Comparison of ENCODE assay signal across 23 cellular contexts in the genomic region with DNA sequence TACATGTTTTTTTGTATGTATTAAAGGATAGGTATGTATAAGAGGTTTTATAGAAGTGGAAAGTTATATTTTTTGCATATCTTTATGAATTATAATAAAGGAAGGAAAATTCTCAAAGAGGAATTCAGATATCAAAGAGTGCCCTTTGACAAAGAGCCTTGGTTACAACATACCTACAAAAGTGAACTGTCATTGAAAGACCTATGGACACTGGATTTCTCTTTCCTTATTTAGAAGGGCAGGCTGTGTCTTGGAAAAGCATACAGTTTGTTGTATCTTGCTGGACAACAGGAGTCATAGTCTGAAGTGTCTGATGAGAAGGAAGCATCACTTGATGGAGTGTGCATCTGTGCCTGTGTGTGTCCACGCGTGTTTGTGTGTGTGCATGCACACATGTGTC. TPM values are rescaled to one million over a fixed set of nuclear protein-coding genes. Genes with fewer than 3 reads are reported as not detected.
A peak's percentile ranks its signal among the peaks of the same experiment; 100 is the strongest.
DNase-seq lines count a peak whose midpoint lies in the region; ATAC-seq, FAIRE-seq and TF ChIP-seq lines count a peak whose summit lies in the region.
"Had no signal": no experiment of that assay in that cellular context is flagged by ENCODE, and none has a peak within 500 bp of the region (broad histone marks: within the 10 kb centered on the region; RNA-seq: fewer than 3 reads in every experiment).

No MANE protein-coding gene starts in this region.

- no peak for TF ChIP-seq POLR2A in esophagus squamous epithelium (IDR thresholded peaks at IDR 0.05)

- no peak for DNase-seq in GM18507 (ENCODE audit: extremely low spot score, insufficient read length, low read depth)
- DNase-seq in bronchial epithelial cell (ENCODE audit: low read depth), result no peak
- DNase-seq in esophagus squamous epithelium (lab: John Stamatoyannopoulos, UW), result no peak
- no peak for DNase-seq in pancreas
- no peak for DNase-seq in SIG-M5 treated with dmso at 0.1 percent for 504 hours (lab: John Stamatoyannopoulos, UW; ENCODE audit: unreplicated experiment)
- DNase-seq in head of caudate nucleus, result no peak
- DNase-seq in caudate nucleus (lab: John Stamatoyannopoulos, UW), result no peak
- DNase-seq: 8988T; CD4-positive, alpha-beta memory T cell; DMS 273 treated with DMSO at 0.1 percent for 48 hours; DMS53; HCEC 1CT had no signal

- H3K4me1 ChIP-seq in esophagus squamous epithelium (peaks cover 0 to 30% (median 4%) of the 10 kb centered on the region in 3 donors), pancreas (no peaks in the 10 kb centered on the region)
- H3K4me1 ChIP-seq: BLaER1 had no signal

- H3K36me3 ChIP-seq in bronchial epithelial cell (ENCODE audit: control insufficient read depth, insufficient read depth, low read length) (no peaks in the 10 kb centered on the region), esophagus squamous epithelium (no peaks in the 10 kb centered on the region), pancreas (no peaks in the 10 kb centered on the region)
- H3K36me3 ChIP-seq: BLaER1 had no signal

- TF ChIP-seq CTCF in bronchial epithelial cell (IDR thresholded peaks at IDR 0.05; ENCODE audit: insufficient read depth, low read length, severe bottlenecking), result no peak
- TF ChIP-seq CTCF in esophagus squamous epithelium (IDR thresholded peaks at IDR 0.05), result no peak
- TF ChIP-seq CTCF in pancreas (IDR thresholded peaks at IDR 0.05), result no peak

- no peaks in the 10 kb centered on the region for H3K27me3 ChIP-seq in bronchial epithelial cell (ENCODE audit: control insufficient read depth, insufficient read depth, low read length)
- no peaks in the 10 kb centered on the region for H3K27me3 ChIP-seq in esophagus squamous epithelium
- H3K27me3 ChIP-seq in pancreas, result no peaks in the 10 kb centered on the region
- H3K27me3 ChIP-seq: BLaER1 had no signal

- intact Hi-C loops in esophagus squamous epithelium (cut with DNase I), result no loop called here
- intact Hi-C loops in pancreas (cut with DNase I), result no loop called here
- intact Hi-C loops in head of caudate nucleus (cut with DNase I), result no loop called here

- 82 to 92% methylated on average over 2 of the region's 2 CpGs for WGBS in esophagus squamous epithelium, 2 donors
- 80 to 92% methylated on average over 2 of the region's 2 CpGs for WGBS in pancreas, 2 donors

- H3K4me3 ChIP-seq in bronchial epithelial cell (ENCODE audit: low read depth, low read length) (no peak overlapping the region), esophagus squamous epithelium (no peak overlapping the region), pancreas (no peak overlapping the region)
- H3K4me3 ChIP-seq: BLaER1, GM23338 had no signal

- peak; percentile 26 for FAIRE-seq in GM18507 (lab: Jason Lieb, UNC)
- peak; percentile 89 for FAIRE-seq in bronchial epithelial cell (lab: Jason Lieb, UNC)
- peak; percentile 41 for FAIRE-seq in pancreas (lab: Jason Lieb, UNC)
- FAIRE-seq: G401.6, GM12892, H54 had no signal

- no peak for ATAC-seq in pancreas
- no peak for ATAC-seq in HG03354 (IDR thresholded peaks at IDR 0.05; ENCODE audit: poor library complexity, severe bottlenecking, unreplicated experiment)
- ATAC-seq: GM23338 had no signal

- H3K27ac ChIP-seq in esophagus squamous epithelium (peak overlapping the region in 3 of 4 donors; percentile 49 to 80 (median 66)), pancreas (no peak overlapping the region), caudate nucleus (ENCODE audit: low read depth, low read length) (no peak overlapping the region)
- H3K27ac ChIP-seq: BLaER1, HL-60 had no signal

- peaks cover 0 to 6% (median 5%) of the 10 kb centered on the region in 3 donors for H3K9me3 ChIP-seq in esophagus squamous epithelium
- no peaks in the 10 kb centered on the region for H3K9me3 ChIP-seq in pancreas

RNA-seq across cellular contexts. Expression of gene UGT1A10, which starts 15.2 kb away (rescaled TPM):
- not detected in 2 replicates for total RNA-seq in bronchial epithelial cell
- 10 to 100 TPM; 12.4 to 45.0 (median 23.9) TPM for total RNA-seq in esophagus squamous epithelium
- total RNA-seq in pancreas, result under 1 TPM in 1 of 6 donors, not detected in 5; 0.09 TPM
- not detected for polyA plus RNA-seq in pancreas
- total RNA-seq: A673; CD4-positive, alpha-beta memory T cell; GM23338; HT1080 had no signal
- polyA plus RNA-seq: AG04450; CD14-positive monocyte; CD4-positive, alpha-beta memory T cell; GM23338 had no signal

RNA-seq across cellular contexts. Expression of gene UGT1A9, which starts 20.3 kb away (rescaled TPM):
- total RNA-seq in bronchial epithelial cell (0.26 TPM in 1 of 2 replicates, not detected in the other), esophagus squamous epithelium (1 to 10 TPM in 2 of 4 donors, under 1 TPM in 2; 0.49 to 1.7 (median 1.2) TPM), pancreas (under 1 TPM in 1 of 6 donors, not detected in 5; 0.09 TPM)
- polyA plus RNA-seq in pancreas, result not detected
- total RNA-seq: A673; CD4-positive, alpha-beta memory T cell; GM23338; HT1080 had no signal
- polyA plus RNA-seq: AG04450; CD14-positive monocyte; CD4-positive, alpha-beta memory T cell; GM23338 had no signal

RNA-seq across cellular contexts. Expression of gene UGT1A7, which starts 30.3 kb away (rescaled TPM):
- total RNA-seq in bronchial epithelial cell, result 0.53 and 2.2 TPM in 2 replicates
- total RNA-seq in esophagus squamous epithelium, result 100 to 1,000 TPM in 1 of 4 donors, 10 to 100 TPM in 3; 28.1 to 145 (median 78.5) TPM
- not detected for total RNA-seq in pancreas
- not detected for polyA plus RNA-seq in pancreas
- total RNA-seq: A673; CD4-positive, alpha-beta memory T cell; GM23338; HT1080 had no signal
- polyA plus RNA-seq: CD14-positive monocyte; CD4-positive, alpha-beta memory T cell; GM23338 had no signal

RNA-seq across cellular contexts. Expression of gene UGT1A8, which starts 34.0 kb away (rescaled TPM):
- total RNA-seq in bronchial epithelial cell (under 0.01 TPM in 2 replicates), esophagus squamous epithelium (1 to 10 TPM in 2 of 4 donors, under 1 TPM in 2; 0.13 to 1.7 (median 0.84) TPM), pancreas (under 1 TPM in 1 of 6 donors, not detected in 5; 0.12 TPM)
- polyA plus RNA-seq in pancreas, result not detected
- total RNA-seq: A673; CD4-positive, alpha-beta memory T cell; HT1080 had no signal
- polyA plus RNA-seq: AG04450; CD14-positive monocyte; CD4-positive, alpha-beta memory T cell; GM23338 had no signal

RNA-seq across cellular contexts. Expression of gene UGT1A6, which starts 41.3 kb away (rescaled TPM):
- total RNA-seq in bronchial epithelial cell (12.9 and 43.0 TPM in 2 replicates), esophagus squamous epithelium (10 to 100 TPM; 30.8 to 67.1 (median 61.3) TPM), pancreas (under 1 TPM in 1 of 6 donors, not detected in 5; 0.69 TPM)
- polyA plus RNA-seq in pancreas, result under 1 TPM in 1 of 2 donors, not detected in 1; 0.05 TPM
- total RNA-seq: A673; CD4-positive, alpha-beta memory T cell; GM23338; HT1080 had no signal
- polyA plus RNA-seq: AG04450; CD14-positive monocyte; CD4-positive, alpha-beta memory T cell; GM23338 had no signal

Comparison
In these comparisons a context has a peak if more than half of its experiments do, and no peak if none do; other contexts are left out.
1. H3K27ac ChIP-seq: peak in esophagus squamous epithelium (3 of 4); none in pancreas (0 of 4) and caudate nucleus (single experiment).
2. RNA of gene UGT1A10, which starts 15.2 kb away (total RNA-seq): 12.4 to 45.0 TPM in esophagus squamous epithelium; not detected in bronchial epithelial cell and 0.09 TPM in pancreas; every median in the first group is over 10 times any median in the second.